ENCODE assay signal across 1 cellular context in the genomic region with DNA sequence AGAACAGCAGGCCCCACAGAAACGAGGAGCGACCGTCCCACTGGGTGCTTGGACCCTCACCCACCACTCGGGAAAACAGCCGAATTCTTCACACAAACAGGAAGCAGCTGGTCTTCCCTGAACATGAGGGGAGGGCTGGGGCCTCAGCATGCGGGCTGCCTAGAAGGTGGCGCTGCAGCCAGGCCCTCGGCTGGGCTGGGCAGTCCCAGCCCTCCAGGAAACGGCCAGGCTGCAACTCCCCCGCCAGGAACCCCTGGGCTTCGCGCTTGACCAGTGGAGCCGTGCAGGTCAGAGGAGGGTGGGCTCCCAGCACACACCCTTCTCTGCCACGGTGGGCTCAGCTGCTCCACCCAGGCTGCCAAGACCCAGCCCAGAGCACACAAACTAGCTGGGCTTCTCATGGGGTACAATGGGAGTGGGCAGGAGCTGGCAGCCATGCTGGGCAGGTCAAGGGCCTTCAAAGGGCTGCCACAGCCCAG.
A peak's percentile ranks its signal among the peaks of the same experiment; 100 is the strongest.
TF ChIP-seq lines count a peak whose summit lies in the region.

No MANE protein-coding gene starts in this region.

TF ChIP-seq in HepG2, 621 proteins besides CTCF, POLR2A, EP300 and RAD21 (continued from another document and continues in another):
- no peak for TF ChIP-seq ZNF251 (CRISPR knock-in tag; IDR thresholded peaks at IDR 0.05)
- no peak for TF ChIP-seq MEF2D (CRISPR knock-in tag; IDR thresholded peaks at IDR 0.05)
- no peak for TF ChIP-seq ZNF563 (CRISPR knock-in tag; IDR thresholded peaks at IDR 0.05)
- no peak for TF ChIP-seq ZNF556 (CRISPR knock-in tag; IDR thresholded peaks at IDR 0.05; ENCODE audit: borderline replicate concordance)
- TF ChIP-seq HMG20B (CRISPR knock-in tag; conservative IDR thresholded peaks at IDR 0.05): no peak
- no peak for TF ChIP-seq ZNF12 (CRISPR knock-in tag; IDR thresholded peaks at IDR 0.05)
- no peak for TF ChIP-seq MAFG (CRISPR knock-in tag; IDR thresholded peaks at IDR 0.05)
- TF ChIP-seq MAFK (conservative IDR thresholded peaks at IDR 0.05 in 1 of 2, IDR thresholded peaks at IDR 0.05 in 1 of 2; ENCODE audit: low read length in 2 of 2): no peak
- TF ChIP-seq, protein P1, sequence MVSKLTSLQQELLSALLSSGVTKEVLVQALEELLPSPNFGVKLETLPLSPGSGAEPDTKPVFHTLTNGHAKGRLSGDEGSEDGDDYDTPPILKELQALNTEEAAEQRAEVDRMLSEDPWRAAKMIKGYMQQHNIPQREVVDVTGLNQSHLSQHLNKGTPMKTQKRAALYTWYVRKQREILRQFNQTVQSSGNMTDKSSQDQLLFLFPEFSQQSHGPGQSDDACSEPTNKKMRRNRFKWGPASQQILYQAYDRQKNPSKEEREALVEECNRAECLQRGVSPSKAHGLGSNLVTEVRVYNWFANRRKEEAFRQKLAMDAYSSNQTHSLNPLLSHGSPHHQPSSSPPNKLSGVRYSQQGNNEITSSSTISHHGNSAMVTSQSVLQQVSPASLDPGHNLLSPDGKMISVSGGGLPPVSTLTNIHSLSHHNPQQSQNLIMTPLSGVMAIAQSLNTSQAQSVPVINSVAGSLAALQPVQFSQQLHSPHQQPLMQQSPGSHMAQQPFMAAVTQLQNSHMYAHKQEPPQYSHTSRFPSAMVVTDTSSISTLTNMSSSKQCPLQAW (CRISPR knock-in tag; IDR thresholded peaks at IDR 0.05): 0 out of 2 replicates have a peak, but pooled peaks have one; percentile 60
- no peak for TF ChIP-seq HCFC1 (IDR thresholded peaks at IDR 0.05; ENCODE audit: low read depth, low read length)
- no peak for TF ChIP-seq ZNF549 (CRISPR knock-in tag; IDR thresholded peaks at IDR 0.05)
- TF ChIP-seq NFIC (IDR thresholded peaks at IDR 0.05; ENCODE audit: low read length): no peak
- TF ChIP-seq, protein P2, sequence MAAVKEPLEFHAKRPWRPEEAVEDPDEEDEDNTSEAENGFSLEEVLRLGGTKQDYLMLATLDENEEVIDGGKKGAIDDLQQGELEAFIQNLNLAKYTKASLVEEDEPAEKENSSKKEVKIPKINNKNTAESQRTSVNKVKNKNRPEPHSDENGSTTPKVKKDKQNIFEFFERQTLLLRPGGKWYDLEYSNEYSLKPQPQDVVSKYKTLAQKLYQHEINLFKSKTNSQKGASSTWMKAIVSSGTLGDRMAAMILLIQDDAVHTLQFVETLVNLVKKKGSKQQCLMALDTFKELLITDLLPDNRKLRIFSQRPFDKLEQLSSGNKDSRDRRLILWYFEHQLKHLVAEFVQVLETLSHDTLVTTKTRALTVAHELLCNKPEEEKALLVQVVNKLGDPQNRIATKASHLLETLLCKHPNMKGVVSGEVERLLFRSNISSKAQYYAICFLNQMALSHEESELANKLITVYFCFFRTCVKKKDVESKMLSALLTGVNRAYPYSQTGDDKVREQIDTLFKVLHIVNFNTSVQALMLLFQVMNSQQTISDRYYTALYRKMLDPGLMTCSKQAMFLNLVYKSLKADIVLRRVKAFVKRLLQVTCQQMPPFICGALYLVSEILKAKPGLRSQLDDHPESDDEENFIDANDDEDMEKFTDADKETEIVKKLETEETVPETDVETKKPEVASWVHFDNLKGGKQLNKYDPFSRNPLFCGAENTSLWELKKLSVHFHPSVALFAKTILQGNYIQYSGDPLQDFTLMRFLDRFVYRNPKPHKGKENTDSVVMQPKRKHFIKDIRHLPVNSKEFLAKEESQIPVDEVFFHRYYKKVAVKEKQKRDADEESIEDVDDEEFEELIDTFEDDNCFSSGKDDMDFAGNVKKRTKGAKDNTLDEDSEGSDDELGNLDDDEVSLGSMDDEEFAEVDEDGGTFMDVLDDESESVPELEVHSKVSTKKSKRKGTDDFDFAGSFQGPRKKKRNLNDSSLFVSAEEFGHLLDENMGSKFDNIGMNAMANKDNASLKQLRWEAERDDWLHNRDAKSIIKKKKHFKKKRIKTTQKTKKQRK (IDR thresholded peaks at IDR 0.05; ENCODE audit: low read length): no peak
- TF ChIP-seq MIXL1 (CRISPR knock-in tag; IDR thresholded peaks at IDR 0.05): no peak
- TF ChIP-seq, protein P3, sequence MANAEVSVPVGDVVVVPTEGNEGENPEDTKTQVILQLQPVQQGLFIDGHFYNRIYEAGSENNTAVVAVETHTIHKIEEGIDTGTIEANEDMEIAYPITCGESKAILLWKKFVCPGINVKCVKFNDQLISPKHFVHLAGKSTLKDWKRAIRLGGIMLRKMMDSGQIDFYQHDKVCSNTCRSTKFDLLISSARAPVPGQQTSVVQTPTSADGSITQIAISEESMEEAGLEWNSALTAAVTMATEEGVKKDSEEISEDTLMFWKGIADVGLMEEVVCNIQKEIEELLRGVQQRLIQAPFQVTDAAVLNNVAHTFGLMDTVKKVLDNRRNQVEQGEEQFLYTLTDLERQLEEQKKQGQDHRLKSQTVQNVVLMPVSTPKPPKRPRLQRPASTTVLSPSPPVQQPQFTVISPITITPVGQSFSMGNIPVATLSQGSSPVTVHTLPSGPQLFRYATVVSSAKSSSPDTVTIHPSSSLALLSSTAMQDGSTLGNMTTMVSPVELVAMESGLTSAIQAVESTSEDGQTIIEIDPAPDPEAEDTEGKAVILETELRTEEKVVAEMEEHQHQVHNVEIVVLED (CRISPR knock-in tag; IDR thresholded peaks at IDR 0.05; ENCODE audit: borderline replicate concordance): no peak
- TF ChIP-seq TGIF2 (CRISPR knock-in tag; IDR thresholded peaks at IDR 0.05): no peak
- TF ChIP-seq FOSL2 (CRISPR knock-in tag; IDR thresholded peaks at IDR 0.05): no peak
- peak; percentile 40 for TF ChIP-seq SALL1 (CRISPR knock-in tag; IDR thresholded peaks at IDR 0.05)
- TF ChIP-seq, protein P4, sequence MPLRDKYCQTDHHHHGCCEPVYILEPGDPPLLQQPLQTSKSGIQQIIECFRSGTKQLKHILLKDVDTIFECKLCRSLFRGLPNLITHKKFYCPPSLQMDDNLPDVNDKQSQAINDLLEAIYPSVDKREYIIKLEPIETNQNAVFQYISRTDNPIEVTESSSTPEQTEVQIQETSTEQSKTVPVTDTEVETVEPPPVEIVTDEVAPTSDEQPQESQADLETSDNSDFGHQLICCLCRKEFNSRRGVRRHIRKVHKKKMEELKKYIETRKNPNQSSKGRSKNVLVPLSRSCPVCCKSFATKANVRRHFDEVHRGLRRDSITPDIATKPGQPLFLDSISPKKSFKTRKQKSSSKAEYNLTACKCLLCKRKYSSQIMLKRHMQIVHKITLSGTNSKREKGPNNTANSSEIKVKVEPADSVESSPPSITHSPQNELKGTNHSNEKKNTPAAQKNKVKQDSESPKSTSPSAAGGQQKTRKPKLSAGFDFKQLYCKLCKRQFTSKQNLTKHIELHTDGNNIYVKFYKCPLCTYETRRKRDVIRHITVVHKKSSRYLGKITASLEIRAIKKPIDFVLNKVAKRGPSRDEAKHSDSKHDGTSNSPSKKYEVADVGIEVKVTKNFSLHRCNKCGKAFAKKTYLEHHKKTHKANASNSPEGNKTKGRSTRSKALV (CRISPR knock-in tag; IDR thresholded peaks at IDR 0.05): no peak
- TF ChIP-seq ATM (IDR thresholded peaks at IDR 0.05; ENCODE audit: borderline replicate concordance): no peak
- TF ChIP-seq RFXANK (CRISPR knock-in tag; IDR thresholded peaks at IDR 0.05): no peak
- TF ChIP-seq RARA (CRISPR knock-in tag; IDR thresholded peaks at IDR 0.05): peak; percentile 29; the same call in 1 of the 2 replicates
- no peak for TF ChIP-seq CBX2 (IDR thresholded peaks at IDR 0.05; ENCODE audit: low read depth, low read length)
- no peak for TF ChIP-seq CBX2 (CRISPR knock-in tag; IDR thresholded peaks at IDR 0.05; ENCODE audit: low read depth)
- TF ChIP-seq RXRB (CRISPR knock-in tag; IDR thresholded peaks at IDR 0.05; ENCODE audit: borderline replicate concordance): peak; percentile 36; the same call in 1 of the 2 replicates
- no peak for TF ChIP-seq ZNF17 (CRISPR knock-in tag; IDR thresholded peaks at IDR 0.05)
- no peak for TF ChIP-seq FOXK2 (IDR thresholded peaks at IDR 0.05)
- no peak for TF ChIP-seq CC2D1A (CRISPR knock-in tag; IDR thresholded peaks at IDR 0.05)
- TF ChIP-seq, protein P5, sequence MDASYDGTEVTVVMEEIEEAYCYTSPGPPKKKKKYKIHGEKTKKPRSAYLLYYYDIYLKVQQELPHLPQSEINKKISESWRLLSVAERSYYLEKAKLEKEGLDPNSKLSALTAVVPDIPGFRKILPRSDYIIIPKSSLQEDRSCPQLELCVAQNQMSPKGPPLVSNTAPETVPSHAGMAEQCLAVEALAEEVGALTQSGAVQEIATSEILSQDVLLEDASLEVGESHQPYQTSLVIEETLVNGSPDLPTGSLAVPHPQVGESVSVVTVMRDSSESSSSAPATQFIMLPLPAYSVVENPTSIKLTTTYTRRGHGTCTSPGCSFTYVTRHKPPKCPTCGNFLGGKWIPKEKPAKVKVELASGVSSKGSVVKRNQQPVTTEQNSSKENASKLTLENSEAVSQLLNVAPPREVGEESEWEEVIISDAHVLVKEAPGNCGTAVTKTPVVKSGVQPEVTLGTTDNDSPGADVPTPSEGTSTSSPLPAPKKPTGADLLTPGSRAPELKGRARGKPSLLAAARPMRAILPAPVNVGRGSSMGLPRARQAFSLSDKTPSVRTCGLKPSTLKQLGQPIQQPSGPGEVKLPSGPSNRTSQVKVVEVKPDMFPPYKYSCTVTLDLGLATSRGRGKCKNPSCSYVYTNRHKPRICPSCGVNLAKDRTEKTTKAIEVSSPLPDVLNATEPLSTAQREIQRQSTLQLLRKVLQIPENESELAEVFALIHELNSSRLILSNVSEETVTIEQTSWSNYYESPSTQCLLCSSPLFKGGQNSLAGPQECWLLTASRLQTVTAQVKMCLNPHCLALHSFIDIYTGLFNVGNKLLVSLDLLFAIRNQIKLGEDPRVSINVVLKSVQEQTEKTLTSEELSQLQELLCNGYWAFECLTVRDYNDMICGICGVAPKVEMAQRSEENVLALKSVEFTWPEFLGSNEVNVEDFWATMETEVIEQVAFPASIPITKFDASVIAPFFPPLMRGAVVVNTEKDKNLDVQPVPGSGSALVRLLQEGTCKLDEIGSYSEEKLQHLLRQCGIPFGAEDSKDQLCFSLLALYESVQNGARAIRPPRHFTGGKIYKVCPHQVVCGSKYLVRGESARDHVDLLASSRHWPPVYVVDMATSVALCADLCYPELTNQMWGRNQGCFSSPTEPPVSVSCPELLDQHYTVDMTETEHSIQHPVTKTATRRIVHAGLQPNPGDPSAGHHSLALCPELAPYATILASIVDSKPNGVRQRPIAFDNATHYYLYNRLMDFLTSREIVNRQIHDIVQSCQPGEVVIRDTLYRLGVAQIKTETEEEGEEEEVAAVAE (CRISPR knock-in tag; IDR thresholded peaks at IDR 0.05; ENCODE audit: borderline replicate concordance): no peak
- no peak for TF ChIP-seq CENPX (CRISPR knock-in tag; IDR thresholded peaks at IDR 0.05)
- TF ChIP-seq MED8 (CRISPR knock-in tag; IDR thresholded peaks at IDR 0.05; ENCODE audit: insufficient replicate concordance): no peak
- no peak for TF ChIP-seq TRIM24 (CRISPR knock-in tag; IDR thresholded peaks at IDR 0.05)
- peak; percentile 70 for TF ChIP-seq ZFY (CRISPR knock-in tag; IDR thresholded peaks at IDR 0.05)
- no peak for TF ChIP-seq ZNF354B (CRISPR knock-in tag; IDR thresholded peaks at IDR 0.05)
- TF ChIP-seq BRD4 (CRISPR knock-in tag; IDR thresholded peaks at IDR 0.05): 0 out of 2 replicates have a peak, but pooled peaks have one; percentile 38
- no peak for TF ChIP-seq ZNF850 (CRISPR knock-in tag; conservative IDR thresholded peaks at IDR 0.05)
- no peak for TF ChIP-seq SETDB1 (CRISPR knock-in tag; IDR thresholded peaks at IDR 0.05; ENCODE audit: borderline replicate concordance)
- no peak for TF ChIP-seq LCORL (IDR thresholded peaks at IDR 0.05)
- TF ChIP-seq LCORL (CRISPR knock-in tag; IDR thresholded peaks at IDR 0.05): peak; percentile 52; the same call in 1 of the 2 replicates
- no peak for TF ChIP-seq FOXO1 (CRISPR knock-in tag; IDR thresholded peaks at IDR 0.05)
- no peak for TF ChIP-seq ZNF264 (CRISPR knock-in tag; IDR thresholded peaks at IDR 0.05)
- TF ChIP-seq ZNF782 (CRISPR knock-in tag; IDR thresholded peaks at IDR 0.05; ENCODE audit: borderline replicate concordance): no peak
- TF ChIP-seq ZNF619 (CRISPR knock-in tag; IDR thresholded peaks at IDR 0.05): no peak
- TF ChIP-seq, protein P6, sequence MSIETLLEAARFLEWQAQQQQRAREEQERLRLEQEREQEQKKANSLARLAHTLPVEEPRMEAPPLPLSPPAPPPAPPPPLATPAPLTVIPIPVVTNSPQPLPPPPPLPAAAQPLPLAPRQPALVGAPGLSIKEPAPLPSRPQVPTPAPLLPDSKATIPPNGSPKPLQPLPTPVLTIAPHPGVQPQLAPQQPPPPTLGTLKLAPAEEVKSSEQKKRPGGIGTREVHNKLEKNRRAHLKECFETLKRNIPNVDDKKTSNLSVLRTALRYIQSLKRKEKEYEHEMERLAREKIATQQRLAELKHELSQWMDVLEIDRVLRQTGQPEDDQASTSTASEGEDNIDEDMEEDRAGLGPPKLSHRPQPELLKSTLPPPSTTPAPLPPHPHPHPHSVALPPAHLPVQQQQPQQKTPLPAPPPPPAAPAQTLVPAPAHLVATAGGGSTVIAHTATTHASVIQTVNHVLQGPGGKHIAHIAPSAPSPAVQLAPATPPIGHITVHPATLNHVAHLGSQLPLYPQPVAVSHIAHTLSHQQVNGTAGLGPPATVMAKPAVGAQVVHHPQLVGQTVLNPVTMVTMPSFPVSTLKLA (IDR thresholded peaks at IDR 0.05): no peak
- no peak for TF ChIP-seq CHD4 (IDR thresholded peaks at IDR 0.05; ENCODE audit: borderline replicate concordance, low read length)
- TF ChIP-seq BORCS8-MEF2B (CRISPR knock-in tag; IDR thresholded peaks at IDR 0.05): no peak
- TF ChIP-seq AKAP8 (CRISPR knock-in tag; IDR thresholded peaks at IDR 0.05): no peak
- 0 out of 2 replicates have a peak, but pooled peaks have one; percentile 24 for TF ChIP-seq POLR2G (IDR thresholded peaks at IDR 0.05; ENCODE audit: low read depth, low read length)
- TF ChIP-seq, protein P7, sequence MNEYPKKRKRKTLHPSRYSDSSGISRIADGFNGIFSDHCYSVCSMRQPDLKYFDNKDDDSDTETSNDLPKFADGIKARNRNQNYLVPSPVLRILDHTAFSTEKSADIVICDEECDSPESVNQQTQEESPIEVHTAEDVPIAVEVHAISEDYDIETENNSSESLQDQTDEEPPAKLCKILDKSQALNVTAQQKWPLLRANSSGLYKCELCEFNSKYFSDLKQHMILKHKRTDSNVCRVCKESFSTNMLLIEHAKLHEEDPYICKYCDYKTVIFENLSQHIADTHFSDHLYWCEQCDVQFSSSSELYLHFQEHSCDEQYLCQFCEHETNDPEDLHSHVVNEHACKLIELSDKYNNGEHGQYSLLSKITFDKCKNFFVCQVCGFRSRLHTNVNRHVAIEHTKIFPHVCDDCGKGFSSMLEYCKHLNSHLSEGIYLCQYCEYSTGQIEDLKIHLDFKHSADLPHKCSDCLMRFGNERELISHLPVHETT (CRISPR knock-in tag; conservative IDR thresholded peaks at IDR 0.05): 0 out of 2 replicates have a peak, but pooled peaks have one; percentile 32
- no peak for TF ChIP-seq ZFAT (CRISPR knock-in tag; conservative IDR thresholded peaks at IDR 0.05)
- TF ChIP-seq ZNF547 (CRISPR knock-in tag; IDR thresholded peaks at IDR 0.05): no peak
- no peak for TF ChIP-seq TEAD2 (CRISPR knock-in tag; IDR thresholded peaks at IDR 0.05)
- no peak for TF ChIP-seq ZNF138 (CRISPR knock-in tag; IDR thresholded peaks at IDR 0.05; ENCODE audit: low read depth)
